In genomic region chr17:76008630-76009425, GRCh38 we compare ENCODE assay signal across 1 cellular context.
TF ChIP-seq lines count a peak whose summit lies in the region.

No MANE protein-coding gene starts in this region.

TF ChIP-seq in H1, 55 proteins besides CTCF, POLR2A, EP300 and RAD21:
- TF ChIP-seq SAP30 (IDR thresholded peaks at IDR 0.05; ENCODE audit: insufficient read depth, insufficient replicate concordance, low read length), result no peak
- no peak for TF ChIP-seq YY1 (IDR thresholded peaks at IDR 0.05; ENCODE audit: low read depth, low read length)
- TF ChIP-seq SUZ12 (IDR thresholded peaks at IDR 0.05; ENCODE audit: low read length), result no peak
- TF ChIP-seq KDM4A (IDR thresholded peaks at IDR 0.05; ENCODE audit: low read depth, low read length, severe bottlenecking), result no peak
- TF ChIP-seq USF2 (IDR thresholded peaks at IDR 0.05; ENCODE audit: low read length), result no peak
- TF ChIP-seq RBBP5 (IDR thresholded peaks at IDR 0.05; ENCODE audit: borderline replicate concordance, low read depth, low read length), result no peak
- TF ChIP-seq SIRT6 (IDR thresholded peaks at IDR 0.05; ENCODE audit: low read length), result no peak
- TF ChIP-seq CTBP2 (IDR thresholded peaks at IDR 0.05; ENCODE audit: borderline replicate concordance, insufficient read depth, insufficient read length, low read length), result no peak
TF ChIP-seq in H1: peak in this region for 0.
